11 cellular contexts compared by ENCODE assay signal in the genomic region with DNA sequence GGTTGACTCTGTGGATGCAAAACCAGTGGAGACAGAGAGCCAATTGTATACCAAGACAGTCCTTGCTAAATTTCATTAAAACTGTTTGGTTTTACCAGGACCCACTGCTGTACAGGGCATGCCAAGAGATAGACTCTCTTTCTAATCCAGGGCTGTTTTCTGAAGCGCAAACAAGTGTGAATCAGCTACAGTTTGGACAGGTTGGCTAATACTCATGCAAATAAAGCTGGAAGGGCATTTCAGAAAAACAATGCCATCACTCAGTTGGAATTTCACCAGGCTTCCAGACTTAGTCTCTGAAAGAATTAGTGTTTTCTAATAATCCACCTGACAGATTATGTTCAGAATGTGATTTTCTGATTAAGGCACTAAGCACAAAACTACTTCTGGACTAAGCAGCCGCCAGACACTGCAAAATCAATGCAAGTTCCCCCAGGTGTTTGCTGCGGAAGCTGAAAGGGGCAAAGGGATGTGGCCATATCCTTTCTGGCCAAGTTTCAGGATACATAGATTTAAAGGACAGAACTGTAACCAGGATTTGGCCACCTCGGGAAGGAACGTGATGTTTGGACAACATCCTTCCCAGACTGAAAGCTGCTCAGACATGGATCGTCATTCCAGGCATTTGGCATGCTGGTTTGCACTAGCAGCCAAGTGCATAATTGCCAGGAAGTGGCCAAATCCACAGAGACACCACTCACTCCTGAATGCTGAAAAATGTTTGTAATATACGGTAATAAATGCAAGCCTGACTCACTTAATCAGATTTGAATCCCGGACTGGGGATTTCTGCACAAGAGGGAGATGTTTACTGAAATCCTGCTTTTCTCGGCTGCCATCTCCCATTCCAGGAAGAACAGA. TPM values are rescaled to one million over a fixed set of nuclear protein-coding genes. Genes with fewer than 3 reads are reported as not detected.
DNase-seq lines count a peak whose midpoint lies in the region; ATAC-seq and TF ChIP-seq lines count a peak whose summit lies in the region.
"Had no signal": no experiment of that assay in that cellular context is flagged by ENCODE, and none has a peak within 500 bp of the region (broad histone marks: within the 10 kb centered on the region; RNA-seq: fewer than 3 reads in every experiment).

No MANE protein-coding gene starts in this region.

- no peaks in the 10 kb centered on the region for H3K9me3 ChIP-seq in GM23248 (ENCODE audit: low read depth)
- H3K9me3 ChIP-seq in ascending aorta: no peaks in the 10 kb centered on the region

- H3K27me3 ChIP-seq in GM23248 (replicated peaks; ENCODE audit: insufficient read depth) (no peaks in the 10 kb centered on the region; the same call in 1 of the 2 replicates), ascending aorta (no peaks in the 10 kb centered on the region)

- WGBS in GM23248 (ENCODE audit: low coverage in 1 of 2, low lambda C conversion rate in 2 of 2, missing lambda C conversion rate in 2 of 2), 2 experiments: 19 to 21% methylated on average over 9 of the region's 9 CpGs

- no peaks in the 10 kb centered on the region for H3K79me2 ChIP-seq in GM23248 (ENCODE audit: insufficient read depth)

- peak overlapping the region; percentile 18 for H3K27ac ChIP-seq in GM23248
- H3K27ac ChIP-seq in ascending aorta: peak overlapping the region; percentile 54 to 80

- intact Hi-C loops in ascending aorta (cut with DNase I): no loop called here
- intact Hi-C loops in sciatic nerve (cut with DNase I): no loop called here

- ATAC-seq in sciatic nerve: peak; percentile 70
- ATAC-seq in GM18909 (IDR thresholded peaks at IDR 0.05; ENCODE audit: poor library complexity, unreplicated experiment): no peak

- H3K4me1 ChIP-seq in GM23248 (ENCODE audit: insufficient read depth) (peaks cover 15% of the 10 kb centered on the region), ascending aorta (peaks cover 0 to 20% of the 10 kb centered on the region in 2 donors)

- H3K4me3 ChIP-seq in GM23248 (peak overlapping the region; percentile 29), ascending aorta (peak overlapping the region; percentile 9 to 44)

- H3K9me2 ChIP-seq in GM23248 (ENCODE audit: insufficient read depth): no peaks in the 10 kb centered on the region

- in situ Hi-C loops in GM23248 (cut with MboI): no loop called here

- H4K20me1 ChIP-seq in GM23248 (ENCODE audit: insufficient read depth): no peaks in the 10 kb centered on the region

- peaks cover 16% of the 10 kb centered on the region for H3F3A ChIP-seq in GM23248 (ENCODE audit: insufficient read depth)

- peak overlapping the region; percentile 38 for H3K4me2 ChIP-seq in GM23248 (ENCODE audit: unreplicated experiment)

- H3K36me3 ChIP-seq in GM23248 (ENCODE audit: low read depth): no peaks in the 10 kb centered on the region
- no peaks in the 10 kb centered on the region for H3K36me3 ChIP-seq in ascending aorta

- H3K9ac ChIP-seq in GM23248: peak overlapping the region; percentile 9; the same call in 1 of the 2 replicates

- peak overlapping the region; percentile 31 for H2AFZ ChIP-seq in GM23248

- DNase-seq in GM23248: peak; percentile 81
- DNase-seq in ascending aorta (ENCODE audit: low spot score in 2 of 2): peak in 1 of 2 donors; percentile 79
- DNase-seq in glomerular endothelial cell (ENCODE audit: extremely low read depth, low read depth, low spot score): peak; percentile 68
- no peak for DNase-seq in sciatic nerve (ENCODE audit: low spot score)
- DNase-seq in pons (ENCODE audit: low spot score): no peak
- DNase-seq in NOMO-1 treated with DMSO at 0.1 percent for 48 hours (lab: John Stamatoyannopoulos, UW; ENCODE audit: unreplicated experiment): no peak
- DNase-seq in occipital lobe (lab: John Stamatoyannopoulos, UW): no peak
- DNase-seq: midbrain; NCI-H1417 treated with DMSO at 0.1 percent for 48 hours; stimulated activated CD4-positive, alpha-beta T cell treated with anti-CD3 and anti-CD28 coated beads, Interleukin-2, amount 100 ng/mL, for 48 hours had no signal

- TF ChIP-seq CTCF in ascending aorta (IDR thresholded peaks at IDR 0.05): no peak

RNA-seq across cellular contexts. Expression of a gene that starts 32.0 kb away (rescaled TPM):
- total RNA-seq in GM23248 (2014; rRNA removed; shearing (Covaris generic)): 20.1 and 44.5 TPM in 2 replicates
- 39.3 and 41.8 TPM in 2 replicates for polyA plus RNA-seq in GM23248 (2016; fragmentation: Nextera tagmentation; extraction: Ambion mirVana)
- total RNA-seq in ascending aorta (not detected), glomerular endothelial cell (6.0 and 16.3 TPM in 2 replicates), sciatic nerve (4.1 TPM), occipital lobe (4.1 TPM)

Comparison
In these comparisons a context has a peak if more than half of its experiments do, and no peak if none do; other contexts are left out.
1. DNase-seq: peak in GM23248 (single experiment) and glomerular endothelial cell (single experiment); none in sciatic nerve (single experiment), pons (single experiment), NOMO-1 treated with DMSO at 0.1 percent for 48 hours (single experiment) and occipital lobe (single experiment).